In the genomic region with DNA sequence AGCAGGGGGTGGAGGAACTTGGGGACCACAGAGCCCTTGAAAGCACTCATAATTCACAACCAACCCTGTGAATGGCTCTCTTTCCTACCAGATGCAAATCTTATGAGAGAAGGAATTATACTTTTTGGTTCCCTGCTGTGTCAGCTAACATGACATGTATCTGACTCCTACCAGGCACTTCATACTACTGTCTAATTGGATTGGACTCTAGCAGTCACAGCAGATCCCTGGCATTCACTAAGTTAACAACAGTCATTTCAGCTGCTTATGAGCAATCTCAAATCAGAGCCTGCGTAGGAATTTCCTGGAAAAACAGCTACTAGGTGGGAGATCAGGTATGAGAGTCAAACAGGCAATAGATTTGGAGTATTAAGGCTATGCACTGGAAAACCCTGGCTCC, we compare ENCODE assay signal across 26 cellular contexts. TPM values are rescaled to one million over a fixed set of nuclear protein-coding genes. Genes with fewer than 3 reads are reported as not detected.
DNase-seq lines count a peak whose midpoint lies in the region; ATAC-seq and TF ChIP-seq lines count a peak whose summit lies in the region.
"Had no signal": no experiment of that assay in that cellular context is flagged by ENCODE, and none has a peak within 500 bp of the region (broad histone marks: within the 10 kb centered on the region; RNA-seq: fewer than 3 reads in every experiment).

No MANE protein-coding gene starts in this region.

- H3K27ac ChIP-seq in foreskin keratinocyte (no peak overlapping the region), aorta (ENCODE audit: low read depth in 1 of 2, low read length in 2 of 2) (peak overlapping the region; percentile 67), neural progenitor cell (no peak overlapping the region)
- H3K27ac ChIP-seq: RWPE1, skin epidermis had no signal

- 69 to 76% methylated on average over 1 of the region's 1 CpG for WGBS in aorta, 2 donors

- intact Hi-C loops in aorta (cut with DNase I) = loop anchor here in 1 of 2 donors (10.0 kb wide), 1 partner anchor 686 kb away; no protein-coding TSS in a partner anchor
- intact Hi-C loops in activated T-helper 2 cell treated with anti-CD3 and anti-CD28 coated beads, Interferon-gamma antibody, Interleukin-2, Interleukin-4, amounts not matched to agents 10 μg/mL and 5 μg/mL and 100 μg/mL, durations not matched to agents 14 hours and 24 hours and 36 hours (cut with micrococcal nuclease) = no loop called here

- H3K4me3 ChIP-seq in aorta (ENCODE audit: low read length in 2 of 2) = no peak overlapping the region
- H3K4me3 ChIP-seq in neural progenitor cell = no peak overlapping the region
- H3K4me3 ChIP-seq: GM23338, skin epidermis, upper lobe of left lung had no signal

- no peak overlapping the region for H3K4me2 ChIP-seq in neural progenitor cell
- H3K4me2 ChIP-seq: GM23338 had no signal

- H3K27me3 ChIP-seq in foreskin keratinocyte = no peaks in the 10 kb centered on the region
- H3K27me3 ChIP-seq in aorta (ENCODE audit: control insufficient read depth in 1 of 2, insufficient read depth in 2 of 2, low read length in 1 of 2) = no peaks in the 10 kb centered on the region
- no peaks in the 10 kb centered on the region for H3K27me3 ChIP-seq in neural progenitor cell
- H3K27me3 ChIP-seq: upper lobe of left lung had no signal

- H3K27ac Mint-ChIP-seq in T-helper 17 cell (peak overlapping the region; percentile 24), neural progenitor cell (no peak overlapping the region)
- no peak overlapping the region for H3K27ac Mint-ChIP-seq in activated T-helper 2 cell treated with anti-CD3 and anti-CD28 coated beads, Interferon-gamma antibody, Interleukin-2, Interleukin-4, amounts not matched to agents 10 μg/mL and 5 μg/mL and 100 μg/mL, durations not matched to agents 14 hours and 24 hours and 36 hours
- H3K27ac Mint-ChIP-seq: activated naive CD4-positive, alpha-beta T cell treated with anti-CD3 and anti-CD28 coated beads, Interleukin-2, amount 50 U/mL, for 24 hours; GM23338; natural killer cell treated with Interleukin-12 subunit alpha and Interleukin-12 subunit beta and Interleukin-15 and Interleukin-18, amount 100 ng/mL, for 72 hours had no signal

- no peaks in the 10 kb centered on the region for H3K9me3 Mint-ChIP-seq in neural progenitor cell
- no peaks in the 10 kb centered on the region for H3K9me3 Mint-ChIP-seq in activated T-helper 2 cell treated with anti-CD3 and anti-CD28 coated beads, Interferon-gamma antibody, Interleukin-2, Interleukin-4, amounts not matched to agents 10 μg/mL and 5 μg/mL and 100 μg/mL, durations not matched to agents 14 hours and 24 hours and 36 hours
- H3K9me3 Mint-ChIP-seq: activated naive CD4-positive, alpha-beta T cell treated with anti-CD3 and anti-CD28 coated beads, Interleukin-2, amount 50 U/mL, for 24 hours; GM23338; natural killer cell treated with Interleukin-12 subunit alpha and Interleukin-12 subunit beta and Interleukin-15 and Interleukin-18, amount 100 ng/mL, for 72 hours had no signal

- H3K4me1 Mint-ChIP-seq in T-helper 17 cell = peaks cover 9% of the 10 kb centered on the region
- H3K4me1 Mint-ChIP-seq in neural progenitor cell = peaks cover 10% of the 10 kb centered on the region
- peaks cover 31% of the 10 kb centered on the region for H3K4me1 Mint-ChIP-seq in activated T-helper 2 cell treated with anti-CD3 and anti-CD28 coated beads, Interferon-gamma antibody, Interleukin-2, Interleukin-4, amounts not matched to agents 10 μg/mL and 5 μg/mL and 100 μg/mL, durations not matched to agents 14 hours and 24 hours and 36 hours (ENCODE audit: low read depth)

- peaks cover 10% of the 10 kb centered on the region for H3K4me1 ChIP-seq in foreskin keratinocyte
- H3K4me1 ChIP-seq in aorta (ENCODE audit: control insufficient read depth in 1 of 2, insufficient read depth in 2 of 2, low read length in 2 of 2) = peaks cover 14 to 20% of the 10 kb centered on the region in 2 donors
- H3K4me1 ChIP-seq in neural progenitor cell = peaks cover 7% of the 10 kb centered on the region

- no peaks in the 10 kb centered on the region for H3K36me3 Mint-ChIP-seq in T-helper 17 cell (ENCODE audit: low read depth)
- no peaks in the 10 kb centered on the region for H3K36me3 Mint-ChIP-seq in neural progenitor cell
- no peaks in the 10 kb centered on the region for H3K36me3 Mint-ChIP-seq in activated T-helper 2 cell treated with anti-CD3 and anti-CD28 coated beads, Interferon-gamma antibody, Interleukin-2, Interleukin-4, amounts not matched to agents 10 μg/mL and 5 μg/mL and 100 μg/mL, durations not matched to agents 14 hours and 24 hours and 36 hours (ENCODE audit: low read depth)
- H3K36me3 Mint-ChIP-seq: activated naive CD4-positive, alpha-beta T cell treated with anti-CD3 and anti-CD28 coated beads, Interleukin-2, amount 50 U/mL, for 24 hours; natural killer cell treated with Interleukin-12 subunit alpha and Interleukin-12 subunit beta and Interleukin-15 and Interleukin-18, amount 100 ng/mL, for 72 hours had no signal

- no peaks in the 10 kb centered on the region for H3K9me3 ChIP-seq in T-helper 17 cell (ENCODE audit: control insufficient read depth, low read length, poor library complexity, severe bottlenecking)
- no peaks in the 10 kb centered on the region for H3K9me3 ChIP-seq in aorta (ENCODE audit: control insufficient read depth, low read length)
- H3K9me3 ChIP-seq in neural progenitor cell (ENCODE audit: low read depth) = no peaks in the 10 kb centered on the region
- H3K9me3 ChIP-seq: upper lobe of left lung had no signal

- DNase-seq in NCI-H524 (lab: John Stamatoyannopoulos, UW) = peak; percentile 18 to 65
- DNase-seq in NCI-H524 treated with DMSO at 0.1 percent for 48 hours (lab: John Stamatoyannopoulos, UW) = no peak
- DNase-seq in T-helper 17 cell = no peak
- no peak for DNase-seq in foreskin keratinocyte
- DNase-seq in aorta = no peak
- no peak for DNase-seq in neural progenitor cell (ENCODE audit: low spot score)
- no peak for DNase-seq in activated T-helper 2 cell treated with anti-CD3 and anti-CD28 coated beads, Interferon-gamma antibody, Interleukin-2, Interleukin-4, amounts not matched to agents 10 μg/mL and 5 μg/mL and 100 μg/mL, durations not matched to agents 14 hours and 24 hours and 36 hours (ENCODE audit: low spot score)
- DNase-seq: 8988T; activated CD4-positive, CD25-positive, alpha-beta regulatory T cell; activated CD8-positive, alpha-beta memory T cell treated with anti-CD3 and anti-CD28 coated beads for 24 hours; activated T-cell treated with anti-CD3 and anti-CD28 coated beads, Interleukin-2, amount 50 U/mL, for 48 hours; Calu3; cortex of kidney; midbrain; NCI-H446; posterior cingulate gyrus; stimulated activated naive CD4-positive, alpha-beta T cell treated with Interleukin-2 at 50 U/mL for 16 hours; T-helper 9 cell; upper lobe of left lung had no signal

- H2AFZ ChIP-seq in neural progenitor cell (replicated peaks) = no peak overlapping the region
- H2AFZ ChIP-seq: GM23338 had no signal

- no peak for TF ChIP-seq CTCF in foreskin keratinocyte (conservative IDR thresholded peaks at IDR 0.05)
- TF ChIP-seq CTCF in neural progenitor cell (IDR thresholded peaks at IDR 0.05) = no peak

- no peaks in the 10 kb centered on the region for H4K20me1 ChIP-seq in neural progenitor cell (ENCODE audit: low read depth)

- H3K9ac ChIP-seq in neural progenitor cell = no peak overlapping the region

- H3F3A ChIP-seq in neural progenitor cell (ENCODE audit: low read depth) = no peaks in the 10 kb centered on the region

- H3K36me3 ChIP-seq in aorta (ENCODE audit: control insufficient read depth in 1 of 2, insufficient read depth in 2 of 2, low read length in 1 of 2) (no peaks in the 10 kb centered on the region), neural progenitor cell (no peaks in the 10 kb centered on the region)
- H3K36me3 ChIP-seq: upper lobe of left lung had no signal

- no peak overlapping the region for H3K4me3 Mint-ChIP-seq in T-helper 17 cell
- no peak overlapping the region for H3K4me3 Mint-ChIP-seq in neural progenitor cell
- H3K4me3 Mint-ChIP-seq in activated T-helper 2 cell treated with anti-CD3 and anti-CD28 coated beads, Interferon-gamma antibody, Interleukin-2, Interleukin-4, amounts not matched to agents 10 μg/mL and 5 μg/mL and 100 μg/mL, durations not matched to agents 14 hours and 24 hours and 36 hours (ENCODE audit: low read depth) = no peak overlapping the region
- H3K4me3 Mint-ChIP-seq: activated naive CD4-positive, alpha-beta T cell treated with anti-CD3 and anti-CD28 coated beads, Interleukin-2, amount 50 U/mL, for 24 hours; GM23338; natural killer cell treated with Interleukin-12 subunit alpha and Interleukin-12 subunit beta and Interleukin-15 and Interleukin-18, amount 100 ng/mL, for 72 hours had no signal

- H3K27me3 Mint-ChIP-seq in T-helper 17 cell (peaks cover 10% of the 10 kb centered on the region), neural progenitor cell (ENCODE audit: insufficient read depth, low read depth) (peaks cover 2% of the 10 kb centered on the region)
- H3K27me3 Mint-ChIP-seq in activated T-helper 2 cell treated with anti-CD3 and anti-CD28 coated beads, Interferon-gamma antibody, Interleukin-2, Interleukin-4, amounts not matched to agents 10 μg/mL and 5 μg/mL and 100 μg/mL, durations not matched to agents 14 hours and 24 hours and 36 hours (ENCODE audit: low read depth) = no peaks in the 10 kb centered on the region
- H3K27me3 Mint-ChIP-seq: activated naive CD4-positive, alpha-beta T cell treated with anti-CD3 and anti-CD28 coated beads, Interleukin-2, amount 50 U/mL, for 24 hours had no signal

- ATAC-seq in T-helper 17 cell = no peak
- ATAC-seq in foreskin keratinocyte = peak; percentile 50
- no peak for ATAC-seq in aorta (ENCODE audit: low FRiP score)
- ATAC-seq in HG02852 (IDR thresholded peaks at IDR 0.05; ENCODE audit: unreplicated experiment) = no peak
- ATAC-seq: GM23338; natural killer cell treated with Interleukin-12 subunit alpha and Interleukin-12 subunit beta and Interleukin-15 and Interleukin-18, amount 100 ng/mL, for 72 hours had no signal

- no peaks in the 10 kb centered on the region for H3K79me2 ChIP-seq in neural progenitor cell (ENCODE audit: low read depth)

RNA-seq across cellular contexts. Expression of gene ENDOD1, which starts 11.1 kb away (rescaled TPM):
- total RNA-seq in T-helper 17 cell (10 to 100 TPM in 1 of 2 donors, 1 to 10 TPM in 1; 7.3 to 22.5 TPM), foreskin keratinocyte (35.0 and 46.2 TPM in 2 replicates), aorta (10 to 100 TPM; 50.9 to 54.8 TPM), neural progenitor cell (ENCODE audit: low replicate concordance) (1.9 and 2.0 TPM in 2 replicates)
- polyA plus RNA-seq in foreskin keratinocyte (15.2 and 16.8 TPM in 2 replicates), aorta (10 to 100 TPM; 19.0 to 71.8 TPM)
- total RNA-seq in activated T-helper 2 cell treated with anti-CD3 and anti-CD28 coated beads, Interferon-gamma antibody, Interleukin-2, Interleukin-4, amounts not matched to agents 10 μg/mL and 5 μg/mL and 100 μg/mL, durations not matched to agents 14 hours and 24 hours and 36 hours = 33.7 and 34.9 TPM in 2 replicates

RNA-seq across cellular contexts. Expression of gene SRSF8, which starts 11.8 kb away (rescaled TPM):
- 10 to 100 TPM; 59.1 to 76.5 TPM for total RNA-seq in T-helper 17 cell
- total RNA-seq in foreskin keratinocyte = 29.5 and 34.2 TPM in 2 replicates
- polyA plus RNA-seq in foreskin keratinocyte = 28.5 and 29.7 TPM in 2 replicates
- total RNA-seq in aorta = 10 to 100 TPM; 35.8 to 40.5 TPM
- 10 to 100 TPM; 41.9 to 45.4 TPM for polyA plus RNA-seq in aorta
- 17.6 and 17.8 TPM in 2 replicates for total RNA-seq in neural progenitor cell (ENCODE audit: low replicate concordance)
- 43.5 and 50.3 TPM in 2 replicates for total RNA-seq in activated T-helper 2 cell treated with anti-CD3 and anti-CD28 coated beads, Interferon-gamma antibody, Interleukin-2, Interleukin-4, amounts not matched to agents 10 μg/mL and 5 μg/mL and 100 μg/mL, durations not matched to agents 14 hours and 24 hours and 36 hours

RNA-seq across cellular contexts. Expression of gene KDM4F, which starts 29.3 kb away (rescaled TPM):
- total RNA-seq in T-helper 17 cell (not detected), foreskin keratinocyte (not detected in 2 replicates), aorta (not detected), neural progenitor cell (ENCODE audit: low replicate concordance) (not detected in 2 replicates)
- polyA plus RNA-seq in foreskin keratinocyte (not detected in 2 replicates), aorta (not detected)
- total RNA-seq in activated T-helper 2 cell treated with anti-CD3 and anti-CD28 coated beads, Interferon-gamma antibody, Interleukin-2, Interleukin-4, amounts not matched to agents 10 μg/mL and 5 μg/mL and 100 μg/mL, durations not matched to agents 14 hours and 24 hours and 36 hours = not detected in 2 replicates
- total RNA-seq: Calu3; GM23338; natural killer cell treated with Interleukin-12 subunit alpha and Interleukin-12 subunit beta and Interleukin-15 and Interleukin-18, amount 100 ng/mL, for 72 hours; upper lobe of left lung had no signal
- polyA plus RNA-seq: BJ, GM23338 had no signal

RNA-seq across cellular contexts. Expression of gene KDM4E, which starts 53.5 kb away (rescaled TPM):
- total RNA-seq in T-helper 17 cell = not detected
- not detected in 2 replicates for total RNA-seq in foreskin keratinocyte
- not detected in 2 replicates for polyA plus RNA-seq in foreskin keratinocyte
- not detected for total RNA-seq in aorta
- not detected for polyA plus RNA-seq in aorta
- not detected in 2 replicates for total RNA-seq in neural progenitor cell (ENCODE audit: low replicate concordance)
- not detected in 2 replicates for total RNA-seq in activated T-helper 2 cell treated with anti-CD3 and anti-CD28 coated beads, Interferon-gamma antibody, Interleukin-2, Interleukin-4, amounts not matched to agents 10 μg/mL and 5 μg/mL and 100 μg/mL, durations not matched to agents 14 hours and 24 hours and 36 hours
- total RNA-seq: Calu3; GM23338; natural killer cell treated with Interleukin-12 subunit alpha and Interleukin-12 subunit beta and Interleukin-15 and Interleukin-18, amount 100 ng/mL, for 72 hours; upper lobe of left lung had no signal
- polyA plus RNA-seq: BJ, GM23338 had no signal

Comparison
In these comparisons a context has a peak if more than half of its experiments do, and no peak if none do; other contexts are left out.
1. DNase-seq: peak in NCI-H524 (2 of 2); none in NCI-H524 treated with DMSO at 0.1 percent for 48 hours (single experiment), T-helper 17 cell (0 of 3), foreskin keratinocyte (0 of 2), aorta (0 of 2), neural progenitor cell (single experiment) and activated T-helper 2 cell treated with anti-CD3 and anti-CD28 coated beads, Interferon-gamma antibody, Interleukin-2, Interleukin-4, amounts not matched to agents 10 μg/mL and 5 μg/mL and 100 μg/mL, durations not matched to agents 14 hours and 24 hours and 36 hours (single experiment).
2. H3K27ac ChIP-seq: peak in aorta (2 of 2); none in foreskin keratinocyte (single experiment) and neural progenitor cell (single experiment).